In genomic region chr21:44875341-44875740, GRCh38 we compare ENCODE assay signal across 8 cellular contexts. TPM values are rescaled to one million over a fixed set of nuclear protein-coding genes. Genes with fewer than 3 reads are reported as not detected.
DNase-seq lines count a peak whose midpoint lies in the region; ATAC-seq, FAIRE-seq and TF ChIP-seq lines count a peak whose summit lies in the region.

No MANE protein-coding gene starts in this region.

- peak; percentile 69 for DNase-seq in AG10803 (ENCODE audit: low read depth)
- peak; percentile 49 for DNase-seq in HuH-7 (ENCODE audit: low spot score)
- no peak for DNase-seq in activated T-helper 2 cell treated with anti-CD3 and anti-CD28 coated beads, Interferon-gamma antibody, Interleukin-2, Interleukin-4, amounts not matched to agents 10 μg/mL and 5 μg/mL and 100 μg/mL, durations not matched to agents 14 hours and 24 hours and 36 hours (ENCODE audit: low spot score)
- DNase-seq in right cardiac atrium, result no peak
- no peak for DNase-seq in stimulated activated naive B cell treated with anti-CD40 and anti-IgM and Interleukin-4, amounts not matched to agents 10 μg/mL and 1 μg/mL and 100 μg/mL, for 72 hours
- DNase-seq in activated CD8-positive, alpha-beta memory T cell treated with anti-CD3 and anti-CD28 coated beads for 24 hours, result no peak
- DNase-seq in frontal cortex (ENCODE audit: low spot score in 2 of 2), result no peak
- no peak for DNase-seq in hepatic stellate cell (ENCODE audit: low spot score)

- no peaks in the 10 kb centered on the region for H3K27me3 Mint-ChIP-seq in activated T-helper 2 cell treated with anti-CD3 and anti-CD28 coated beads, Interferon-gamma antibody, Interleukin-2, Interleukin-4, amounts not matched to agents 10 μg/mL and 5 μg/mL and 100 μg/mL, durations not matched to agents 14 hours and 24 hours and 36 hours (ENCODE audit: low read depth)
- H3K27me3 Mint-ChIP-seq in stimulated activated naive B cell treated with anti-CD40 and anti-IgM and Interleukin-4, amounts not matched to agents 10 μg/mL and 1 μg/mL and 100 μg/mL, for 72 hours, result no peaks in the 10 kb centered on the region

- peaks cover 36% of the 10 kb centered on the region for H3K4me1 Mint-ChIP-seq in activated T-helper 2 cell treated with anti-CD3 and anti-CD28 coated beads, Interferon-gamma antibody, Interleukin-2, Interleukin-4, amounts not matched to agents 10 μg/mL and 5 μg/mL and 100 μg/mL, durations not matched to agents 14 hours and 24 hours and 36 hours (ENCODE audit: low read depth)
- peaks cover 39 to 75% of the 10 kb centered on the region in 2 donors for H3K4me1 Mint-ChIP-seq in stimulated activated naive B cell treated with anti-CD40 and anti-IgM and Interleukin-4, amounts not matched to agents 10 μg/mL and 1 μg/mL and 100 μg/mL, for 72 hours

- H3K36me3 Mint-ChIP-seq in activated T-helper 2 cell treated with anti-CD3 and anti-CD28 coated beads, Interferon-gamma antibody, Interleukin-2, Interleukin-4, amounts not matched to agents 10 μg/mL and 5 μg/mL and 100 μg/mL, durations not matched to agents 14 hours and 24 hours and 36 hours (ENCODE audit: low read depth), result peaks cover 2% of the 10 kb centered on the region
- peaks cover 0 to 3% of the 10 kb centered on the region in 2 donors for H3K36me3 Mint-ChIP-seq in stimulated activated naive B cell treated with anti-CD40 and anti-IgM and Interleukin-4, amounts not matched to agents 10 μg/mL and 1 μg/mL and 100 μg/mL, for 72 hours

- peak overlapping the region; percentile 89 for H3K27ac Mint-ChIP-seq in activated T-helper 2 cell treated with anti-CD3 and anti-CD28 coated beads, Interferon-gamma antibody, Interleukin-2, Interleukin-4, amounts not matched to agents 10 μg/mL and 5 μg/mL and 100 μg/mL, durations not matched to agents 14 hours and 24 hours and 36 hours
- peak overlapping the region; percentile 93 for H3K27ac Mint-ChIP-seq in stimulated activated naive B cell treated with anti-CD40 and anti-IgM and Interleukin-4, amounts not matched to agents 10 μg/mL and 1 μg/mL and 100 μg/mL, for 72 hours

- peak overlapping the region; percentile 85 for H3K4me3 Mint-ChIP-seq in activated T-helper 2 cell treated with anti-CD3 and anti-CD28 coated beads, Interferon-gamma antibody, Interleukin-2, Interleukin-4, amounts not matched to agents 10 μg/mL and 5 μg/mL and 100 μg/mL, durations not matched to agents 14 hours and 24 hours and 36 hours (ENCODE audit: low read depth)
- H3K4me3 Mint-ChIP-seq in stimulated activated naive B cell treated with anti-CD40 and anti-IgM and Interleukin-4, amounts not matched to agents 10 μg/mL and 1 μg/mL and 100 μg/mL, for 72 hours, result peak overlapping the region; percentile 87 to 92

- 24% methylated on average over 8 of the region's 8 CpGs for WGBS in right cardiac atrium

- H3K27me3 ChIP-seq in right cardiac atrium (ENCODE audit: control insufficient read depth, insufficient read depth), result no peaks in the 10 kb centered on the region

- peak; percentile 38 for TF ChIP-seq CTCF in AG10803 (conservative IDR thresholded peaks at IDR 0.05; ENCODE audit: low read length)

- H3K9me3 Mint-ChIP-seq in activated T-helper 2 cell treated with anti-CD3 and anti-CD28 coated beads, Interferon-gamma antibody, Interleukin-2, Interleukin-4, amounts not matched to agents 10 μg/mL and 5 μg/mL and 100 μg/mL, durations not matched to agents 14 hours and 24 hours and 36 hours, result no peaks in the 10 kb centered on the region
- no peaks in the 10 kb centered on the region for H3K9me3 Mint-ChIP-seq in stimulated activated naive B cell treated with anti-CD40 and anti-IgM and Interleukin-4, amounts not matched to agents 10 μg/mL and 1 μg/mL and 100 μg/mL, for 72 hours

- H3K4me1 ChIP-seq in right cardiac atrium (ENCODE audit: control insufficient read depth, insufficient read depth, low read length), result peaks cover 4% of the 10 kb centered on the region

- peak overlapping the region; percentile 78 for H3K27ac ChIP-seq in right cardiac atrium (ENCODE audit: low read length)

- intact Hi-C loops in activated T-helper 2 cell treated with anti-CD3 and anti-CD28 coated beads, Interferon-gamma antibody, Interleukin-2, Interleukin-4, amounts not matched to agents 10 μg/mL and 5 μg/mL and 100 μg/mL, durations not matched to agents 14 hours and 24 hours and 36 hours (cut with micrococcal nuclease), result loop anchor here (2.0 kb wide), 2 partner anchors 51 to 83 kb away; no protein-coding TSS in a partner anchor
- intact Hi-C loops in right cardiac atrium (cut with DNase I), result loop anchor here in 1 of 4 donors (10.0 kb wide), 1 partner anchor 71 kb away; the partner anchor contains the start of gene UBE2G2

- H3K4me3 ChIP-seq in AG10803 (ENCODE audit: low read length) (peak overlapping the region; percentile 69), right cardiac atrium (ENCODE audit: low read length) (peak overlapping the region; percentile 44)

- ATAC-seq in right cardiac atrium, result peak in 1 of 2 donors; percentile 6
- ATAC-seq in stimulated activated naive B cell treated with anti-CD40 and anti-IgM and Interleukin-4, amounts not matched to agents 10 μg/mL and 1 μg/mL and 100 μg/mL, for 72 hours (replicated peaks), result no peak

- FAIRE-seq in frontal cortex (lab: Jason Lieb, UNC), result no peak

- no peaks in the 10 kb centered on the region for H3K9me3 ChIP-seq in right cardiac atrium (ENCODE audit: control insufficient read depth, low read length)

RNA-seq across cellular contexts. Expression of gene PTTG1IP, which starts 1.9 kb away (rescaled TPM):
- total RNA-seq in activated T-helper 2 cell treated with anti-CD3 and anti-CD28 coated beads, Interferon-gamma antibody, Interleukin-2, Interleukin-4, amounts not matched to agents 10 μg/mL and 5 μg/mL and 100 μg/mL, durations not matched to agents 14 hours and 24 hours and 36 hours, result 48.1 and 48.3 TPM in 2 replicates
- total RNA-seq in right cardiac atrium, result 100 to 1,000 TPM; 192 to 206 (median 197) TPM
- polyA plus RNA-seq in right cardiac atrium, result 172 TPM
- total RNA-seq in frontal cortex, result 72.2 TPM

RNA-seq across cellular contexts. Expression of gene ITGB2, which starts 45.4 kb away (rescaled TPM):
- total RNA-seq in activated T-helper 2 cell treated with anti-CD3 and anti-CD28 coated beads, Interferon-gamma antibody, Interleukin-2, Interleukin-4, amounts not matched to agents 10 μg/mL and 5 μg/mL and 100 μg/mL, durations not matched to agents 14 hours and 24 hours and 36 hours, result 210 and 212 TPM in 2 replicates
- total RNA-seq in right cardiac atrium, result 10 to 100 TPM; 19.1 to 46.5 (median 33.7) TPM
- 11.9 TPM for polyA plus RNA-seq in right cardiac atrium
- total RNA-seq in frontal cortex, result 4.9 TPM

RNA-seq across cellular contexts. Expression of gene SUMO3, which starts 57.5 kb away (rescaled TPM):
- total RNA-seq in activated T-helper 2 cell treated with anti-CD3 and anti-CD28 coated beads, Interferon-gamma antibody, Interleukin-2, Interleukin-4, amounts not matched to agents 10 μg/mL and 5 μg/mL and 100 μg/mL, durations not matched to agents 14 hours and 24 hours and 36 hours, result 86.1 and 87.0 TPM in 2 replicates
- total RNA-seq in right cardiac atrium (10 to 100 TPM; 74.4 to 87.8 (median 84.1) TPM), frontal cortex (63.2 TPM)
- 53.3 TPM for polyA plus RNA-seq in right cardiac atrium

Comparison
In these comparisons a context has a peak if more than half of its experiments do, and no peak if none do; other contexts are left out.
1. DNase-seq: peak in AG10803 (single experiment) and HuH-7 (single experiment); none in activated T-helper 2 cell treated with anti-CD3 and anti-CD28 coated beads, Interferon-gamma antibody, Interleukin-2, Interleukin-4, amounts not matched to agents 10 μg/mL and 5 μg/mL and 100 μg/mL, durations not matched to agents 14 hours and 24 hours and 36 hours (single experiment), right cardiac atrium (0 of 3), stimulated activated naive B cell treated with anti-CD40 and anti-IgM and Interleukin-4, amounts not matched to agents 10 μg/mL and 1 μg/mL and 100 μg/mL, for 72 hours (single experiment), activated CD8-positive, alpha-beta memory T cell treated with anti-CD3 and anti-CD28 coated beads for 24 hours (single experiment), frontal cortex (0 of 2) and hepatic stellate cell (single experiment).